1 cellular context compared by ENCODE assay signal in the genomic region with DNA sequence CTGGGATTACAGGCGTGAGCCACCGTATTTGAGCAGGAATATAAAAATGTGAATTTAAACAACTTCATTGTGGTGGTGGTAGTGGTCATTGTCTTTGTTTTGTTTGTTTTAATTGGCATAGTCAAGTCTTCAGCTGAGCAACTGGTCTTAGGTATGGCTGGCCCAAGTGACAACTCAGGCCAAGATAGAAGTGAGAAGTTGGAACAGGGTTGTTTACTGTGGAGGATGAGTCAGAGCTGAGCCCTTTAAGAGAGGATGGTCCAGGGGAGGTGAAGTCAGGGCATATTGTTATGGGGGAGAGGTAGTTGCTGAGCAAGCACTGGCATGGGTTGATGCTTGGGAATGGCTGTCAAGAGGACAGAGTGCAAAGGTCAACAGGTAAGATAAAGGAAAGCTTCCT.
TF ChIP-seq lines count a peak whose summit lies in the region.

No MANE protein-coding gene starts in this region.

TF ChIP-seq in IMR-90, 13 proteins besides CTCF, POLR2A, EP300 and RAD21:
- TF ChIP-seq, protein P1, sequence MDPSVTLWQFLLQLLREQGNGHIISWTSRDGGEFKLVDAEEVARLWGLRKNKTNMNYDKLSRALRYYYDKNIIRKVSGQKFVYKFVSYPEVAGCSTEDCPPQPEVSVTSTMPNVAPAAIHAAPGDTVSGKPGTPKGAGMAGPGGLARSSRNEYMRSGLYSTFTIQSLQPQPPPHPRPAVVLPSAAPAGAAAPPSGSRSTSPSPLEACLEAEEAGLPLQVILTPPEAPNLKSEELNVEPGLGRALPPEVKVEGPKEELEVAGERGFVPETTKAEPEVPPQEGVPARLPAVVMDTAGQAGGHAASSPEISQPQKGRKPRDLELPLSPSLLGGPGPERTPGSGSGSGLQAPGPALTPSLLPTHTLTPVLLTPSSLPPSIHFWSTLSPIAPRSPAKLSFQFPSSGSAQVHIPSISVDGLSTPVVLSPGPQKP (IDR thresholded peaks at IDR 0.05; ENCODE audit: borderline replicate concordance, low read depth, low read length), result no peak
- 0 out of 2 replicates have a peak, but pooled peaks have one; percentile 29 for TF ChIP-seq FOS (IDR thresholded peaks at IDR 0.05; ENCODE audit: low read depth, low read length)
